In the genomic region with DNA sequence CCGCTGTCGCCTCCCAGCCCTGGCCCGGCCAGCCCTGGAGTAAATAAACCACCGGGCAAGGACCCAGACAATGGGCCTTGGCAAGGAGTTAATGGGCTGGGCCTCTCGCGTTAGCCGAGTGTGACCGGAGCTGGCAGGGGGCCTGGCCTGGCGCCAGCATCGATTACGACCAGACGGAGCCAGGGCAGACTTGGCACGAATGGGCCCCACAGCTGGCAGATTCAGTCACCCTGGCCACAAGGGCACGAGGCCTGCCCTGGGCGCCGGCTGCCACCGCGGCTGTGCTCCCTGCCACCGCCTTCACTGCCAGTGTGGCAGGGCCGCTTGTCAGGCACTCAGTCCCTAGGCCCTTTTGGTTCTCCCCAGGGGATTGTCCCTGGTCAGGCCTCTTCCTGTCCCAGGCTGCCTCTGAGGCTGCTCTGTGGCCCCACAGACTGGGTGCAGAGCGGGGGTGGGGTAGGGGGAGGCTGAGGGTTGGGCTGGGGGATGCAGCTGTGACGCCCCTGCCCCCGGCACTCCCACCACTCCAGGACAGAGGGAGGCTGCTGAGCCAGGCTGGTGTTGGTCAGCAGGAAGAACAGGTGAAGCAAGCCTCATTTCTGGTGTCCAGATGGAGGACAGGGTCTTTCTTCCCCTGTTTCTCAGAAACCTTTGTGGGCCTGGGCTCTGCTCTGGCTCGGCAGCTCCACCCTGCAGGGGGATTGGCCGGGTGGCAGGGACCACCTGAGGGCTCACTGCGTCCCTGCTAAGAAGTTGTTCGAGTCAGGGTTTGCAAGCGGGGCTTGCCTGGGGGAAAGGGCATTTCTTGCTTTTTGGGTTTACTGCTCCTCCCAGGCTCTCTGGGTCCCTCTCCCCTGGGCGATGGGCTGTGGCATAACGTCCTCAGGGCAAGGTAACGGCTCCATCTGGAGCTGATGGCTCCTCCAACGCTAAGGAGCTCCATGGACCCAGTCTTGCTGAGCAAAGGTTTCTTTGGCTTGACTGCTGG, we compare ENCODE assay signal across 1 cellular context.
TF ChIP-seq lines count a peak whose summit lies in the region.

No MANE protein-coding gene starts in this region.

TF ChIP-seq in SK-N-SH treated with all-trans-retinoic acid at 6 μM for 48 hours, 23 proteins besides CTCF, POLR2A, EP300 and RAD21 (continued from another document):
- TF ChIP-seq, protein P1, sequence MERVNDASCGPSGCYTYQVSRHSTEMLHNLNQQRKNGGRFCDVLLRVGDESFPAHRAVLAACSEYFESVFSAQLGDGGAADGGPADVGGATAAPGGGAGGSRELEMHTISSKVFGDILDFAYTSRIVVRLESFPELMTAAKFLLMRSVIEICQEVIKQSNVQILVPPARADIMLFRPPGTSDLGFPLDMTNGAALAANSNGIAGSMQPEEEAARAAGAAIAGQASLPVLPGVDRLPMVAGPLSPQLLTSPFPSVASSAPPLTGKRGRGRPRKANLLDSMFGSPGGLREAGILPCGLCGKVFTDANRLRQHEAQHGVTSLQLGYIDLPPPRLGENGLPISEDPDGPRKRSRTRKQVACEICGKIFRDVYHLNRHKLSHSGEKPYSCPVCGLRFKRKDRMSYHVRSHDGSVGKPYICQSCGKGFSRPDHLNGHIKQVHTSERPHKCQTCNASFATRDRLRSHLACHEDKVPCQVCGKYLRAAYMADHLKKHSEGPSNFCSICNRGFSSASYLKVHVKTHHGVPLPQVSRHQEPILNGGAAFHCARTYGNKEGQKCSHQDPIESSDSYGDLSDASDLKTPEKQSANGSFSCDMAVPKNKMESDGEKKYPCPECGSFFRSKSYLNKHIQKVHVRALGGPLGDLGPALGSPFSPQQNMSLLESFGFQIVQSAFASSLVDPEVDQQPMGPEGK (CRISPR knock-in tag; IDR thresholded peaks at IDR 0.05; ENCODE audit: borderline replicate concordance) = no peak
- TF ChIP-seq ZNF565 (CRISPR knock-in tag; conservative IDR thresholded peaks at IDR 0.05; ENCODE audit: low read depth) (0 out of 2 replicates have a peak, but pooled peaks have one; percentile 42), RARB (CRISPR knock-in tag; IDR thresholded peaks at IDR 0.05) (no peak), CSDC2 (CRISPR knock-in tag; IDR thresholded peaks at IDR 0.05) (0 out of 2 replicates have a peak, but pooled peaks have one; percentile 59), ZFP3 (CRISPR knock-in tag; IDR thresholded peaks at IDR 0.05) (peak; percentile 69; the same call in 1 of the 2 replicates), ESRRG (CRISPR knock-in tag; IDR thresholded peaks at IDR 0.05) (0 out of 2 replicates have a peak, but pooled peaks have one; percentile 15), SNAI2 (CRISPR knock-in tag; IDR thresholded peaks at IDR 0.05) (peak; percentile 82; the same call in 1 of the 2 replicates)
- TF ChIP-seq, protein P2, sequence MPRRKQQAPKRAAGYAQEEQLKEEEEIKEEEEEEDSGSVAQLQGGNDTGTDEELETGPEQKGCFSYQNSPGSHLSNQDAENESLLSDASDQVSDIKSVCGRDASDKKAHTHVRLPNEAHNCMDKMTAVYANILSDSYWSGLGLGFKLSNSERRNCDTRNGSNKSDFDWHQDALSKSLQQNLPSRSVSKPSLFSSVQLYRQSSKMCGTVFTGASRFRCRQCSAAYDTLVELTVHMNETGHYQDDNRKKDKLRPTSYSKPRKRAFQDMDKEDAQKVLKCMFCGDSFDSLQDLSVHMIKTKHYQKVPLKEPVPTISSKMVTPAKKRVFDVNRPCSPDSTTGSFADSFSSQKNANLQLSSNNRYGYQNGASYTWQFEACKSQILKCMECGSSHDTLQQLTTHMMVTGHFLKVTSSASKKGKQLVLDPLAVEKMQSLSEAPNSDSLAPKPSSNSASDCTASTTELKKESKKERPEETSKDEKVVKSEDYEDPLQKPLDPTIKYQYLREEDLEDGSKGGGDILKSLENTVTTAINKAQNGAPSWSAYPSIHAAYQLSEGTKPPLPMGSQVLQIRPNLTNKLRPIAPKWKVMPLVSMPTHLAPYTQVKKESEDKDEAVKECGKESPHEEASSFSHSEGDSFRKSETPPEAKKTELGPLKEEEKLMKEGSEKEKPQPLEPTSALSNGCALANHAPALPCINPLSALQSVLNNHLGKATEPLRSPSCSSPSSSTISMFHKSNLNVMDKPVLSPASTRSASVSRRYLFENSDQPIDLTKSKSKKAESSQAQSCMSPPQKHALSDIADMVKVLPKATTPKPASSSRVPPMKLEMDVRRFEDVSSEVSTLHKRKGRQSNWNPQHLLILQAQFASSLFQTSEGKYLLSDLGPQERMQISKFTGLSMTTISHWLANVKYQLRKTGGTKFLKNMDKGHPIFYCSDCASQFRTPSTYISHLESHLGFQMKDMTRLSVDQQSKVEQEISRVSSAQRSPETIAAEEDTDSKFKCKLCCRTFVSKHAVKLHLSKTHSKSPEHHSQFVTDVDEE (CRISPR knock-in tag; IDR thresholded peaks at IDR 0.05) = peak; percentile 95
